Comparison of ENCODE assay signal across 19 cellular contexts in genomic region chr5:61587120-61587519, GRCh38.
A peak's percentile ranks its signal among the peaks of the same experiment; 100 is the strongest.
DNase-seq lines count a peak whose midpoint lies in the region; ATAC-seq, FAIRE-seq and TF ChIP-seq lines count a peak whose summit lies in the region.
"Had no signal": no experiment of that assay in that cellular context is flagged by ENCODE, and none has a peak within 500 bp of the region (broad histone marks: within the 10 kb centered on the region; RNA-seq: fewer than 3 reads in every experiment).

No MANE protein-coding gene starts in this region.

- no peak for ATAC-seq in HG02763 (IDR thresholded peaks at IDR 0.05; ENCODE audit: unreplicated experiment)
- ATAC-seq: Panc1 had no signal

- TF ChIP-seq CTCF in astrocyte (IDR thresholded peaks at IDR 0.05; ENCODE audit: insufficient read depth, low read depth, low read length) (no peak), fibroblast of pulmonary artery (IDR thresholded peaks at IDR 0.05; ENCODE audit: low read length, missing control alignments) (no peak)

- no peak for FAIRE-seq in astrocyte (lab: Jason Lieb, UNC)
- FAIRE-seq: GM12891, H54, HTR-8/SVneo had no signal

- peak overlapping the region; percentile 19 for H3K9ac ChIP-seq in astrocyte (ENCODE audit: low read length)
- H3K9ac ChIP-seq: BLaER1 treated with 17β-estradiol and CSF1 and Interleukin-3, amounts not matched to agents 10 nM and 100 nM had no signal

- peak; percentile 19 for DNase-seq in Daoy (ENCODE audit: low read depth)
- DNase-seq in astrocyte (ENCODE audit: low read depth): peak; percentile 90
- peak; percentile 72 for DNase-seq in fibroblast of pulmonary artery (ENCODE audit: low read depth)
- DNase-seq in non-pigmented ciliary epithelial cell (ENCODE audit: low read depth): peak; percentile 42
- no peak for DNase-seq in OCI-M2 (lab: John Stamatoyannopoulos, UW; ENCODE audit: unreplicated experiment)
- DNase-seq in activated T-cell treated with anti-CD3 and anti-CD28 coated beads, Interleukin-2, amount 50 U/mL, for 1 hour: no peak
- DNase-seq in NCI-H69 (lab: John Stamatoyannopoulos, UW): no peak
- DNase-seq: DMS79 treated with DMSO at 0.1 percent for 48 hours, GF-D8, HFFc6, NCI-H187 treated with DMSO at 0.1 percent for 48 hours, NCI-H2171, NCI-H510A treated with DMSO at 0.1 percent for 48 hours had no signal

- H2AFZ ChIP-seq in astrocyte (ENCODE audit: low read depth, low read length): peak overlapping the region; percentile 64

- H4K20me1 ChIP-seq in astrocyte (ENCODE audit: insufficient read depth, low read length): no peaks in the 10 kb centered on the region
- H4K20me1 ChIP-seq: BLaER1 treated with 17β-estradiol and CSF1 and Interleukin-3, amounts not matched to agents 10 nM and 100 nM had no signal

- H3K27me3 ChIP-seq in astrocyte (ENCODE audit: insufficient read depth, low read length): no peaks in the 10 kb centered on the region
- H3K27me3 ChIP-seq: BLaER1 treated with 17β-estradiol and CSF1 and Interleukin-3, amounts not matched to agents 10 nM and 100 nM had no signal

- H3K9me3 ChIP-seq in astrocyte (ENCODE audit: insufficient read depth, low read depth, low read length): no peaks in the 10 kb centered on the region

- no peak overlapping the region for H3K4me3 Mint-ChIP-seq in astrocyte (ENCODE audit: unreplicated experiment)
- H3K4me3 Mint-ChIP-seq: HFFc6 had no signal

- H3K4me1 ChIP-seq in astrocyte (ENCODE audit: insufficient read depth, low read length): peaks cover 7% of the 10 kb centered on the region

- H3K4me3 ChIP-seq in astrocyte (ENCODE audit: insufficient read depth, low read depth, low read length): no peak overlapping the region
- no peak overlapping the region for H3K4me3 ChIP-seq in fibroblast of pulmonary artery (replicated peaks; ENCODE audit: low read depth, low read length)
- H3K4me3 ChIP-seq: BLaER1 treated with 17β-estradiol and CSF1 and Interleukin-3, amounts not matched to agents 10 nM and 100 nM had no signal

- peaks cover 2% of the 10 kb centered on the region for H3K9me3 Mint-ChIP-seq in astrocyte (ENCODE audit: unreplicated experiment)

- no peaks in the 10 kb centered on the region for H3K79me2 ChIP-seq in astrocyte (ENCODE audit: insufficient read depth, low read length)

- peak overlapping the region; percentile 30 for H3K27ac ChIP-seq in astrocyte (ENCODE audit: low read depth, low read length)
- H3K27ac ChIP-seq: BLaER1 treated with 17β-estradiol and CSF1 and Interleukin-3, amounts not matched to agents 10 nM and 100 nM had no signal

- H3K27me3 Mint-ChIP-seq in astrocyte (ENCODE audit: low read depth, unreplicated experiment): peaks cover 6% of the 10 kb centered on the region

- H3K4me1 Mint-ChIP-seq in astrocyte (ENCODE audit: low read depth, unreplicated experiment): peaks cover 11% of the 10 kb centered on the region

- peak overlapping the region; percentile 54 for H3K4me2 ChIP-seq in astrocyte (ENCODE audit: low read length)
- H3K4me2 ChIP-seq: BLaER1 treated with 17β-estradiol and CSF1 and Interleukin-3, amounts not matched to agents 10 nM and 100 nM had no signal

- no peaks in the 10 kb centered on the region for H3K36me3 ChIP-seq in astrocyte (ENCODE audit: insufficient read depth, low read length)
- H3K36me3 ChIP-seq: BLaER1 treated with 17β-estradiol and CSF1 and Interleukin-3, amounts not matched to agents 10 nM and 100 nM had no signal

- no peaks in the 10 kb centered on the region for H3K36me3 Mint-ChIP-seq in astrocyte (ENCODE audit: low read depth, unreplicated experiment)

- peak overlapping the region; percentile 84 for H3K27ac Mint-ChIP-seq in astrocyte (ENCODE audit: unreplicated experiment)
- H3K27ac Mint-ChIP-seq: HFFc6 had no signal

Comparison
In these comparisons a context has a peak if more than half of its experiments do, and no peak if none do; other contexts are left out.
1. DNase-seq: peak in Daoy (single experiment), astrocyte (single experiment), fibroblast of pulmonary artery (single experiment) and non-pigmented ciliary epithelial cell (single experiment); none in OCI-M2 (single experiment), activated T-cell treated with anti-CD3 and anti-CD28 coated beads, Interleukin-2, amount 50 U/mL, for 1 hour (single experiment) and NCI-H69 (single experiment).